8 cellular contexts compared by ENCODE assay signal in the genomic region with DNA sequence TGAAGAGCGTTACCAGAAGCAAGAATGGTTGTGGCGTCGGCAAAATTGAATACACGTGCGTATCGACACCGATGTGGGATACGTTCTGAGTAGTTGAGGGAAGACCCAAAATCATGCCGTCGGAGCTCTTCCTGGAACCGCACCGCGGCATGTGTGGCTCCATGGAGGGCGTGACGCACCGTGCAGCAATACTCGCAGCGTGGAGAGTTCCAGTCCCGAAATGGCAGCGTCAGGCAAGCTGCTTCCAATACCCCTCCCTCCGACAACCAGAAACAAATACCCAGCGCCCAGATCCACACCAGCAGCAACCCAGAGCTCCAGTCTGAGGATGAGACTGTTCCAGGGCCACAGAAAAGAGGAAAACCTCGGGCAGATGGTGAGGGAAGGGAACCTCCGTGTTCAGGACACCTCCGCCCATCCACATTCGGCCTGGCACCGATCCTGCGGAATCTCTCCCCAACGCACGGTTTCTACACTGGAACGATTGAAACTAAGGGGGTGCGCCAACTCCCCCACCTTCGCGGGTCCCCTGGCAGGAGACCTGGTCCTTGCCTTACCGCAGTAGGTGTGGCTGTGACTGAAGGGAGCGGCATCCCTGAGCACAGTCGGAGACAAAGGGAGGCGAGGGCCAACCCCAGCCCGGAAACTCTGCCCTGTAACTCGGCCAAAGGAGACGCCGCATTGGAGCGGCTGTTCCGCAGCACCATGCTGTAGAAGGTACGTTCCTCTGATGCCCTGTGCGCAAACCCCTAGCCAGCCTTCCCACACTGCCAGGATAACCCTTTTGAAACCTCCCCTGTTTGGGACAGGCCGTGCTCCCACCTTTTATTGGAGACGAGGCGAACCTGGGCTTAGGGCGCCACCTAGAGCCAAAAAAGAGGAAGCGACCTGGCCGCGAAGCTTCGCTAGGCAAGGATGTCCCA. TPM values are rescaled to one million over a fixed set of nuclear protein-coding genes. Genes with fewer than 3 reads are reported as not detected.
DNase-seq lines count a peak whose midpoint lies in the region; ATAC-seq lines count a peak whose summit lies in the region.

No MANE protein-coding gene starts in this region.

- no peak for ATAC-seq in HG02840 (IDR thresholded peaks at IDR 0.05; ENCODE audit: low FRiP score, unreplicated experiment)

- DNase-seq in ELF-1 (ENCODE audit: low read depth, low spot score) (peak; percentile 90), HT-29 (ENCODE audit: low spot score) (peak; percentile 63), UCSD-AML1 (lab: John Stamatoyannopoulos, UW; ENCODE audit: unreplicated experiment) (peak; percentile 42), cerebellar cortex (ENCODE audit: low spot score) (peak; percentile 76), kidney glomerular epithelial cell (lab: John Stamatoyannopoulos, UW) (peak; percentile 56), NCI-H187 treated with DMSO at 0.1 percent for 48 hours (lab: John Stamatoyannopoulos, UW) (no peak)
- DNase-seq in stimulated activated CD4-positive, alpha-beta T cell treated with anti-CD3 and anti-CD28 coated beads, Interleukin-15, amount 100 ng/mL, for 24 hours, result peak; percentile 62

RNA-seq across cellular contexts. Expression of a gene that starts 28.3 kb away (rescaled TPM):
- not detected in 2 replicates for total RNA-seq in HT-29 (2014; rRNA removed; shearing (Covaris generic))
